11 cellular contexts compared by ENCODE assay signal in the genomic region with DNA sequence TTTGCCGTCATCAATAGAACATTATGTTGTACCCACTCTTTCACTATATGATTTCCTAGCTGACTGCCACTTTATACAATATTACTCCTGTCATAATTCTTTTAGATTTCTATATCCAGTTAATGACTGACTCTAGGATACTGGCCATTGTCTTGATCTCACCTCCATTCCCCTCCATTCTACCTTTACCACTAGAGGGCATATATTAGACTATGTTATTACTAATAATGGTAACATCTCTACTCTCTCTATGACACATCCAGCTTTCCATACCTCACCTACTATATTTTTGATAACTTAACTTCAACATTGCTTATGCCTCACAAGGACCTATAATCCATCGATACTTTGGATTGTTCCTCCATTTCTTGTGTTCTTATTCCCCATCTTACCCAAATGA. TPM values are rescaled to one million over a fixed set of nuclear protein-coding genes. Genes with fewer than 3 reads are reported as not detected.
A peak's percentile ranks its signal among the peaks of the same experiment; 100 is the strongest.
DNase-seq lines count a peak whose midpoint lies in the region; ATAC-seq and TF ChIP-seq lines count a peak whose summit lies in the region.
"Had no signal": no experiment of that assay in that cellular context is flagged by ENCODE, and none has a peak within 500 bp of the region (broad histone marks: within the 10 kb centered on the region; RNA-seq: fewer than 3 reads in every experiment).

No MANE protein-coding gene starts in this region.

- H2AFZ ChIP-seq in KMS-11 (ENCODE audit: low read depth), result no peak overlapping the region

- no peaks in the 10 kb centered on the region for H3K79me2 ChIP-seq in KMS-11 (ENCODE audit: insufficient read depth, low read depth)

- H4K20me1 ChIP-seq in KMS-11 (ENCODE audit: insufficient read depth), result no peaks in the 10 kb centered on the region

- H3K27me3 ChIP-seq in KMS-11 (ENCODE audit: insufficient read depth, low read depth) (no peaks in the 10 kb centered on the region), foreskin keratinocyte (no peaks in the 10 kb centered on the region), sigmoid colon (no peaks in the 10 kb centered on the region), uterus (no peaks in the 10 kb centered on the region)

- TF ChIP-seq CTCF in GM12872 (IDR thresholded peaks at IDR 0.05; ENCODE audit: insufficient read depth, low read depth, low read length) (0 out of 3 replicates have a peak, but pooled peaks have one; percentile 23), KMS-11 (conservative IDR thresholded peaks at IDR 0.05; ENCODE audit: low read depth, low read length) (0 out of 2 replicates have a peak, but pooled peaks have one; percentile 15), foreskin keratinocyte (conservative IDR thresholded peaks at IDR 0.05) (peak; percentile 62), sigmoid colon (IDR thresholded peaks at IDR 0.05) (no peak), uterus (IDR thresholded peaks at IDR 0.05) (no peak)

- WGBS in sigmoid colon, 2 donors, result 98% methylated on average over 2 of the region's 2 CpGs

- TF ChIP-seq EP300 in sigmoid colon (IDR thresholded peaks at IDR 0.05), result no peak

- TF ChIP-seq POLR2A in sigmoid colon (IDR thresholded peaks at IDR 0.05) (no peak), uterus (IDR thresholded peaks at IDR 0.05) (no peak)

- ATAC-seq in GM21723 (IDR thresholded peaks at IDR 0.05; ENCODE audit: unreplicated experiment) (peak; percentile 70), foreskin keratinocyte (peak; percentile 73)

- H3K4me2 ChIP-seq in KMS-11, result no peak overlapping the region

- H3K4me3 ChIP-seq in KMS-11 (IDR thresholded peaks at IDR 0.05; ENCODE audit: insufficient read depth, low read depth, low read length), result no peak overlapping the region
- no peak overlapping the region for H3K4me3 ChIP-seq in sigmoid colon
- no peak overlapping the region for H3K4me3 ChIP-seq in uterus

- no peaks in the 10 kb centered on the region for H3K9me3 ChIP-seq in sigmoid colon
- H3K9me3 ChIP-seq in uterus, result no peaks in the 10 kb centered on the region

- intact Hi-C loops in sigmoid colon (cut with DNase I), result no loop called here
- intact Hi-C loops in uterus (cut with DNase I; ENCODE audit: low total_unique reads), result no loop called here

- H3K4me1 ChIP-seq in KMS-11 (ENCODE audit: low read depth, poor library complexity, severe bottlenecking), result no peaks in the 10 kb centered on the region
- peaks cover 3% of the 10 kb centered on the region for H3K4me1 ChIP-seq in foreskin keratinocyte
- H3K4me1 ChIP-seq in sigmoid colon, result no peaks in the 10 kb centered on the region
- no peaks in the 10 kb centered on the region for H3K4me1 ChIP-seq in uterus

- no peak overlapping the region for H3K27ac ChIP-seq in KMS-11
- no peak overlapping the region for H3K27ac ChIP-seq in foreskin keratinocyte
- H3K27ac ChIP-seq in sigmoid colon, result no peak overlapping the region
- no peak overlapping the region for H3K27ac ChIP-seq in uterus

- DNase-seq in foreskin keratinocyte (peak in 1 of 2 donors; percentile 17), sigmoid colon (no peak), GDM1 (lab: John Stamatoyannopoulos, UW) (no peak), NCI-H2171 treated with DMSO at 0.1 percent for 48 hours (lab: John Stamatoyannopoulos, UW) (no peak), uterus (no peak)
- DNase-seq: NCI-H2171 had no signal

- H3K9ac ChIP-seq in KMS-11, result no peak overlapping the region

- H3K36me3 ChIP-seq in KMS-11 (ENCODE audit: insufficient read depth), result no peaks in the 10 kb centered on the region
- no peaks in the 10 kb centered on the region for H3K36me3 ChIP-seq in sigmoid colon
- H3K36me3 ChIP-seq in uterus, result no peaks in the 10 kb centered on the region

RNA-seq across cellular contexts. Expression of a gene that starts 31.4 kb away (rescaled TPM):
- not detected in 2 replicates for total RNA-seq in foreskin keratinocyte
- not detected in 2 replicates for polyA plus RNA-seq in foreskin keratinocyte
- not detected for total RNA-seq in sigmoid colon
- not detected for polyA plus RNA-seq in sigmoid colon
- not detected for total RNA-seq in uterus
- total RNA-seq: kidney epithelial cell; T-helper 2 cell treated with Interferon-gamma antibody and Interleukin-4, amounts not matched to agents 100 ng/mL and 5 ng/mL, for 36 hours had no signal

Comparison
In these comparisons a context has a peak if more than half of its experiments do, and no peak if none do; other contexts are left out.
1. CTCF ChIP-seq: peak in GM12872 (single experiment), KMS-11 (single experiment) and foreskin keratinocyte (single experiment); none in sigmoid colon (0 of 4) and uterus (0 of 4).